In genomic region chr19:47152205-47152604, GRCh38 we compare ENCODE assay signal across 19 cellular contexts. TPM values are rescaled to one million over a fixed set of nuclear protein-coding genes. Genes with fewer than 3 reads are reported as not detected.
DNase-seq lines count a peak whose midpoint lies in the region; ATAC-seq, FAIRE-seq and TF ChIP-seq lines count a peak whose summit lies in the region.
"Had no signal": no experiment of that assay in that cellular context is flagged by ENCODE, and none has a peak within 500 bp of the region (broad histone marks: within the 10 kb centered on the region; RNA-seq: fewer than 3 reads in every experiment).

No MANE protein-coding gene starts in this region.

- TF ChIP-seq CTCF in keratinocyte (optimal IDR thresholded peaks at IDR 0.05 in 1 of 3, IDR thresholded peaks at IDR 0.05 in 1 of 3, conservative IDR thresholded peaks at IDR 0.05 in 1 of 3; ENCODE audit: extremely low read depth in 1 of 3, insufficient read depth in 2 of 3, low read length in 3 of 3): no peak
- TF ChIP-seq CTCF in suprapubic skin (IDR thresholded peaks at IDR 0.05): no peak

- H3K27me3 ChIP-seq in keratinocyte (ENCODE audit: control insufficient read depth, extremely low read depth, insufficient read depth, low read length) (no peaks in the 10 kb centered on the region), suprapubic skin (no peaks in the 10 kb centered on the region)

- no peak for TF ChIP-seq POLR2A in suprapubic skin (IDR thresholded peaks at IDR 0.05)

- ATAC-seq in T-helper 17 cell: no peak
- ATAC-seq in GM19328 (IDR thresholded peaks at IDR 0.05; ENCODE audit: unreplicated experiment): no peak
- no peak for ATAC-seq in stimulated activated naive CD8-positive, alpha-beta T cell treated with anti-CD3 and anti-CD28 coated beads, Interleukin-15, amount 100 ng/mL, for 72 hours
- ATAC-seq: Panc1, T-cell had no signal

- no peaks in the 10 kb centered on the region for H3K9me1 ChIP-seq in keratinocyte (ENCODE audit: control insufficient read depth, extremely low read depth, insufficient read depth, low read length)

- dilution Hi-C loops in keratinocyte (cut with MboI; ENCODE audit: extremely low pct_ligation_motif_present, low sequenced_read_pairs): no loop called here

- peak overlapping the region; percentile 68 for H3K27ac ChIP-seq in keratinocyte (ENCODE audit: control insufficient read depth, insufficient read depth, low read length)
- H3K27ac ChIP-seq in suprapubic skin: peak overlapping the region; percentile 78
- H3K27ac ChIP-seq: HL-60 had no signal

- H3K9ac ChIP-seq in keratinocyte (ENCODE audit: control insufficient read depth, extremely low read depth, insufficient read depth, low read length): peak overlapping the region; percentile 24

- H4K20me1 ChIP-seq in keratinocyte (ENCODE audit: control insufficient read depth, extremely low read depth, insufficient read depth, low read length): peaks cover 6% of the 10 kb centered on the region

- H3K9me3 ChIP-seq in T-helper 17 cell (ENCODE audit: control insufficient read depth, low read length, poor library complexity, severe bottlenecking): no peaks in the 10 kb centered on the region
- H3K9me3 ChIP-seq in keratinocyte (ENCODE audit: control insufficient read depth, low read depth, low read length): no peaks in the 10 kb centered on the region
- no peaks in the 10 kb centered on the region for H3K9me3 ChIP-seq in suprapubic skin

- WGBS in suprapubic skin: 46% methylated on average over 1 of the region's 1 CpG

- peak overlapping the region; percentile 55 for H3K4me2 ChIP-seq in keratinocyte (ENCODE audit: control insufficient read depth, extremely low read depth, insufficient read depth, low read depth, low read length)

- no peak overlapping the region for H3K4me3 Mint-ChIP-seq in T-helper 17 cell
- H3K4me3 Mint-ChIP-seq in stimulated activated naive CD8-positive, alpha-beta T cell treated with anti-CD3 and anti-CD28 coated beads, Interleukin-15, amount 100 ng/mL, for 72 hours: no peak overlapping the region
- H3K4me3 Mint-ChIP-seq: activated naive CD8-positive, alpha-beta T cell treated with anti-CD3 and anti-CD28 coated beads, Interleukin-2, amount 10 ng/mL, durations not matched to agents 7 days and 5 days; T-cell had no signal

- no peak for FAIRE-seq in keratinocyte (lab: Jason Lieb, UNC)
- FAIRE-seq: islet of Langerhans had no signal

- H3K27me3 Mint-ChIP-seq in T-helper 17 cell: no peaks in the 10 kb centered on the region
- H3K27me3 Mint-ChIP-seq in stimulated activated naive CD8-positive, alpha-beta T cell treated with anti-CD3 and anti-CD28 coated beads, Interleukin-15, amount 100 ng/mL, for 72 hours: no peaks in the 10 kb centered on the region
- H3K27me3 Mint-ChIP-seq: activated naive CD8-positive, alpha-beta T cell treated with anti-CD3 and anti-CD28 coated beads, Interleukin-2, amount 10 ng/mL, durations not matched to agents 7 days and 5 days; CD4-positive, CD25-positive, alpha-beta regulatory T cell; T-cell had no signal

- H3K4me1 Mint-ChIP-seq in T-helper 17 cell: peaks cover 22% of the 10 kb centered on the region
- H3K4me1 Mint-ChIP-seq in stimulated activated naive CD8-positive, alpha-beta T cell treated with anti-CD3 and anti-CD28 coated beads, Interleukin-15, amount 100 ng/mL, for 72 hours: peaks cover 43% of the 10 kb centered on the region

- DNase-seq in NCI-H510A treated with DMSO at 0.1 percent for 48 hours (lab: John Stamatoyannopoulos, UW) (peak; percentile 77), NCI-H510A (lab: John Stamatoyannopoulos, UW) (no peak), T-helper 17 cell (no peak), keratinocyte (ENCODE audit: low read depth, low spot score) (no peak), suprapubic skin (ENCODE audit: low spot score in 2 of 2) (no peak), NCI-H2029 (lab: John Stamatoyannopoulos, UW) (no peak)
- no peak for DNase-seq in stimulated activated naive CD8-positive, alpha-beta T cell treated with anti-CD3 and anti-CD28 coated beads, Interleukin-15, amount 100 ng/mL, for 72 hours
- DNase-seq: activated CD4-positive, CD25-positive, alpha-beta regulatory T cell treated with anti-CD3 and anti-CD28 coated beads, Interleukin-2, amount 50 U/mL, for 72 hours; activated CD8-positive, alpha-beta memory T cell treated with anti-CD3 and anti-CD28 coated beads, Interleukin-2, amount 50 U/mL, for 4 hours; activated naive CD8-positive, alpha-beta T cell treated with anti-CD3 and anti-CD28 coated beads, Interleukin-2, amount 10 ng/mL, durations not matched to agents 7 days and 5 days; CD4-positive, CD25-positive, alpha-beta regulatory T cell; central memory CD4-positive, alpha-beta T cell; Karpas-422; NCI-H524 treated with DMSO at 0.1 percent for 48 hours; T-cell had no signal

- H3K36me3 ChIP-seq in keratinocyte (ENCODE audit: control insufficient read depth in 2 of 2, extremely low read depth in 1 of 2, insufficient read depth in 2 of 2, low read length in 2 of 2): peaks cover 18 to 26% of the 10 kb centered on the region in 2 experiments
- H3K36me3 ChIP-seq in suprapubic skin: peaks cover 45% of the 10 kb centered on the region

- no peak overlapping the region for H3K4me3 ChIP-seq in keratinocyte (ENCODE audit: control insufficient read depth in 2 of 3, extremely low read depth in 1 of 3, insufficient read depth in 2 of 3, low read depth in 1 of 3, low read length in 3 of 3)
- H3K4me3 ChIP-seq in suprapubic skin: no peak overlapping the region

- H2AFZ ChIP-seq in keratinocyte (ENCODE audit: control insufficient read depth, low read length): no peak overlapping the region

- H3K4me1 ChIP-seq in keratinocyte (ENCODE audit: control insufficient read depth, extremely low read depth, insufficient read depth, low read length): peaks cover 27% of the 10 kb centered on the region
- H3K4me1 ChIP-seq in suprapubic skin: peaks cover 45% of the 10 kb centered on the region

- peaks cover 5% of the 10 kb centered on the region for H3K36me3 Mint-ChIP-seq in T-helper 17 cell (ENCODE audit: low read depth)

- TF ChIP-seq EP300 in suprapubic skin (IDR thresholded peaks at IDR 0.05): no peak

- H3K79me2 ChIP-seq in keratinocyte (ENCODE audit: control insufficient read depth, insufficient read depth, low read length): peaks cover 22% of the 10 kb centered on the region

- peak overlapping the region; percentile 54 for H3K27ac Mint-ChIP-seq in T-helper 17 cell
- peak overlapping the region in 1 of 2 donors; percentile 33 for H3K27ac Mint-ChIP-seq in stimulated activated naive CD8-positive, alpha-beta T cell treated with anti-CD3 and anti-CD28 coated beads, Interleukin-15, amount 100 ng/mL, for 72 hours

- H3K9me3 Mint-ChIP-seq in stimulated activated naive CD8-positive, alpha-beta T cell treated with anti-CD3 and anti-CD28 coated beads, Interleukin-15, amount 100 ng/mL, for 72 hours: peaks cover 0 to 6% of the 10 kb centered on the region in 2 donors
- H3K9me3 Mint-ChIP-seq: activated naive CD8-positive, alpha-beta T cell treated with anti-CD3 and anti-CD28 coated beads, Interleukin-2, amount 10 ng/mL, durations not matched to agents 7 days and 5 days; CD4-positive, CD25-positive, alpha-beta regulatory T cell; T-cell had no signal

RNA-seq across cellular contexts. Expression of gene SAE1, which starts 21.6 kb away (rescaled TPM):
- 10 to 100 TPM; 36.2 to 37.0 TPM for total RNA-seq in T-helper 17 cell
- polyA plus RNA-seq in keratinocyte: 58.7 to 107 TPM (median 102 TPM) in 3 replicates
- polyA plus RNA-seq in keratinocyte (2011; ENCODE audit: low read depth): 22.6 TPM
- 78.1 and 80.2 TPM in 2 replicates for polyA plus RNA-seq in keratinocyte (2011; cell fraction: cytosol; rRNA removed)
- polyA plus RNA-seq in keratinocyte (2011; cell fraction: nucleus; rRNA removed): 51.1 and 61.4 TPM in 2 replicates
- 47.7 and 86.4 TPM in 2 replicates for polyA plus RNA-seq in keratinocyte (2012; ENCODE audit: low replicate concordance)
- 41.4 to 55.0 TPM (median 42.4 TPM) in 3 replicates for polyA minus RNA-seq in keratinocyte
- 32.4 TPM for polyA minus RNA-seq in keratinocyte (2011; cell fraction: cytosol; rRNA and poly(A)+ RNA removed)
- 11.6 and 20.2 TPM in 2 replicates for polyA minus RNA-seq in keratinocyte (2011; cell fraction: nucleus; rRNA and poly(A)+ RNA removed)
- 10 to 100 TPM; 22.4 to 51.9 (median 44.7) TPM for total RNA-seq in suprapubic skin

RNA-seq across cellular contexts. Expression of gene ZC3H4, which starts 38.6 kb away (rescaled TPM):
- 10 to 100 TPM; 58.4 to 60.7 TPM for total RNA-seq in T-helper 17 cell
- 2.9 to 12.6 TPM (median 5.6 TPM) in 3 replicates for polyA plus RNA-seq in keratinocyte
- polyA plus RNA-seq in keratinocyte (2011; ENCODE audit: low read depth): 14.6 TPM
- polyA plus RNA-seq in keratinocyte (2011; cell fraction: cytosol; rRNA removed): 5.8 and 6.6 TPM in 2 replicates
- polyA plus RNA-seq in keratinocyte (2011; cell fraction: nucleus; rRNA removed): 21.0 and 21.7 TPM in 2 replicates
- 11.7 and 33.6 TPM in 2 replicates for polyA plus RNA-seq in keratinocyte (2012; ENCODE audit: low replicate concordance)
- 4.5 to 37.4 TPM (median 8.4 TPM) in 3 replicates for polyA minus RNA-seq in keratinocyte
- 13.8 TPM for polyA minus RNA-seq in keratinocyte (2011; cell fraction: cytosol; rRNA and poly(A)+ RNA removed)
- polyA minus RNA-seq in keratinocyte (2011; cell fraction: nucleus; rRNA and poly(A)+ RNA removed): 13.6 and 27.9 TPM in 2 replicates
- 10 to 100 TPM; 24.2 to 42.8 (median 31.7) TPM for total RNA-seq in suprapubic skin
